8 cellular contexts compared by ENCODE assay signal in genomic region chr12:54417712-54418440, GRCh38. TPM values are rescaled to one million over a fixed set of nuclear protein-coding genes. Genes with fewer than 3 reads are reported as not detected.
DNase-seq lines count a peak whose midpoint lies in the region; ATAC-seq and TF ChIP-seq lines count a peak whose summit lies in the region.

No MANE protein-coding gene starts in this region.

- no peak for ATAC-seq in T-cell (replicated peaks in 1 of 4)
- no peak for ATAC-seq in GM19035 (IDR thresholded peaks at IDR 0.05; ENCODE audit: unreplicated experiment)
- no peak for ATAC-seq in left lobe of liver
- no peak for ATAC-seq in HG02623 (IDR thresholded peaks at IDR 0.05; ENCODE audit: unreplicated experiment)

- no peaks in the 10 kb centered on the region for H3K27me3 Mint-ChIP-seq in T-cell
- no peaks in the 10 kb centered on the region for H3K27me3 Mint-ChIP-seq in osteocyte (ENCODE audit: unreplicated experiment)

- H3K36me3 ChIP-seq in esophagus (ENCODE audit: control insufficient read depth in 2 of 2, insufficient read depth in 2 of 2, low read length in 1 of 2), result no peaks in the 10 kb centered on the region

- no peaks in the 10 kb centered on the region for H3K27me3 ChIP-seq in esophagus (ENCODE audit: control insufficient read depth in 1 of 2, insufficient read depth in 2 of 2, low read length in 2 of 2)

- peak overlapping the region; percentile 81 to 97 (median 95) for H3K4me3 Mint-ChIP-seq in T-cell
- peak overlapping the region; percentile 91 for H3K4me3 Mint-ChIP-seq in osteocyte (ENCODE audit: unreplicated experiment)

- CTCF ChIA-PET in T-cell (lab: Charles Lee), result interaction anchor here (0.9 to 5.3 kb wide), 5 partner anchors 14 to 38 kb away, joined by 3 to 40 read pairs (median 4); no protein-coding TSS in a partner anchor

- POLR2A ChIA-PET in T-cell (lab: Charles Lee), result interaction anchor here in 1 of 2 donors (0.6 to 1.5 kb wide), 2 partner anchors 19 to 128 kb away, joined by 7 to 9 read pairs; no protein-coding TSS in a partner anchor

- peaks cover 4 to 6% of the 10 kb centered on the region in 2 donors for H3K4me1 ChIP-seq in esophagus (ENCODE audit: control insufficient read depth in 2 of 2, insufficient read depth in 2 of 2, low read length in 1 of 2)

- H3K27ac ChIP-seq in esophagus (ENCODE audit: low read depth in 2 of 2, low read length in 1 of 2), result peak overlapping the region; percentile 82 to 88

- H3K27ac Mint-ChIP-seq in T-cell (peak overlapping the region; percentile 97 to 98), osteocyte (ENCODE audit: unreplicated experiment) (peak overlapping the region; percentile 92)

- H3K36me3 Mint-ChIP-seq in T-cell, result peaks cover 2% of the 10 kb centered on the region
- no peaks in the 10 kb centered on the region for H3K36me3 Mint-ChIP-seq in osteocyte (ENCODE audit: unreplicated experiment)

- WGBS in esophagus, 2 donors, result 32 to 37% methylated on average over 22 to 25 of the region's 25 CpGs

- H3K9me3 ChIP-seq in esophagus (ENCODE audit: control insufficient read depth in 2 of 2, insufficient read depth in 1 of 2, low read depth in 1 of 2, low read length in 1 of 2), result no peaks in the 10 kb centered on the region

- TF ChIP-seq CTCF in osteocyte (IDR thresholded peaks at IDR 0.05), result no peak

- H3K4me3 ChIP-seq in esophagus (ENCODE audit: low read depth in 1 of 2, low read length in 2 of 2), result peak overlapping the region; percentile 56 to 72

- DNase-seq in EL (peak; percentile 39), T-cell (peak in 5 of 34 experiments; percentile 23 to 40 (median 31)), osteocyte (ENCODE audit: extremely low spot score, unreplicated experiment) (no peak), left lobe of liver (ENCODE audit: low spot score) (no peak), NCI-H2081 (lab: John Stamatoyannopoulos, UW) (no peak)

- H3K9me3 Mint-ChIP-seq in T-cell (no peaks in the 10 kb centered on the region), osteocyte (ENCODE audit: unreplicated experiment) (no peaks in the 10 kb centered on the region)

- H3K4me1 Mint-ChIP-seq in T-cell (peaks cover 64 to 80% (median 73%) of the 10 kb centered on the region in 3 donors), osteocyte (ENCODE audit: unreplicated experiment) (peaks cover 56% of the 10 kb centered on the region)

RNA-seq across cellular contexts. Expression of gene ITGA5, which starts 1.2 kb away (rescaled TPM):
- 100 to 1,000 TPM in 3 of 5 donors, 10 to 100 TPM in 2; 58.6 to 183 (median 169) TPM for total RNA-seq in T-cell
- 10 to 100 TPM; 20.0 to 42.8 TPM for polyA plus RNA-seq in esophagus
- total RNA-seq in osteocyte, result 98.4 and 100 TPM in 2 replicates
- total RNA-seq in left lobe of liver, result 29.2 TPM

RNA-seq across cellular contexts. Expression of gene ZNF385A, which starts 33.3 kb away (rescaled TPM):
- total RNA-seq in T-cell (1 to 10 TPM in 4 of 5 donors, under 1 TPM in 1; 0.90 to 2.7 (median 1.2) TPM), osteocyte (12.3 and 12.7 TPM in 2 replicates), left lobe of liver (3.3 TPM)
- 10 to 100 TPM; 44.6 to 49.9 TPM for polyA plus RNA-seq in esophagus

RNA-seq across cellular contexts. Expression of gene GPR84, which starts 53.6 kb away (rescaled TPM):
- not detected for total RNA-seq in T-cell
- polyA plus RNA-seq in esophagus, result under 1 TPM; 0.29 TPM
- not detected in 2 replicates for total RNA-seq in osteocyte
- not detected for total RNA-seq in left lobe of liver

RNA-seq across cellular contexts. Expression of gene GTSF1, which starts 55.5 kb away (rescaled TPM):
- total RNA-seq in T-cell (1 to 10 TPM; 2.5 to 7.3 (median 3.7) TPM), osteocyte (not detected in 2 replicates), left lobe of liver (0.45 TPM)
- polyA plus RNA-seq in esophagus, result under 1 TPM in 1 of 2 donors, not detected in 1; 0.16 TPM
